In genomic region chr6:149335924-149336323, GRCh38 we compare ENCODE assay signal across 8 cellular contexts. TPM values are rescaled to one million over a fixed set of nuclear protein-coding genes. Genes with fewer than 3 reads are reported as not detected.
DNase-seq lines count a peak whose midpoint lies in the region; ATAC-seq and TF ChIP-seq lines count a peak whose summit lies in the region.

No MANE protein-coding gene starts in this region.

- peaks cover 0 to 8% of the 10 kb centered on the region in 2 donors for H3K9me3 Mint-ChIP-seq in activated naive CD4-positive, alpha-beta T cell treated with anti-CD3 and anti-CD28 coated beads, Interleukin-2, amount 50 U/mL, for 72 hours

- H3K4me1 ChIP-seq in prostate gland (replicated peaks), result peaks cover 7% of the 10 kb centered on the region

- no peak overlapping the region for H3K27ac ChIP-seq in prostate gland

- no peak for TF ChIP-seq POLR2A in prostate gland (IDR thresholded peaks at IDR 0.05)

- TF ChIP-seq CTCF in prostate gland (IDR thresholded peaks at IDR 0.05), result no peak

- no peaks in the 10 kb centered on the region for H3K9me3 ChIP-seq in prostate gland

- DNase-seq in AG08395 (ENCODE audit: low spot score) (peak; percentile 26), myocyte (ENCODE audit: low read depth) (peak; percentile 11), epidermal melanocyte (ENCODE audit: insufficient read length, low spot score) (no peak), prostate gland (ENCODE audit: low spot score) (no peak), NCI-H1092 (lab: John Stamatoyannopoulos, UW) (no peak)
- peak in 1 of 2 donors; percentile 60 for DNase-seq in activated naive CD4-positive, alpha-beta T cell treated with anti-CD3 and anti-CD28 coated beads, Interleukin-2, amount 50 U/mL, for 72 hours (ENCODE audit: low spot score in 2 of 2)

- peaks cover 12 to 36% of the 10 kb centered on the region in 2 donors for H3K36me3 Mint-ChIP-seq in activated naive CD4-positive, alpha-beta T cell treated with anti-CD3 and anti-CD28 coated beads, Interleukin-2, amount 50 U/mL, for 72 hours

- intact Hi-C loops in prostate gland (cut with DNase I), result no loop called here

- H3K4me3 ChIP-seq in prostate gland, result no peak overlapping the region

- 4% methylated on average over 2 of the region's 2 CpGs for WGBS in prostate gland

- peak overlapping the region; percentile 95 to 100 for H3K27ac Mint-ChIP-seq in activated naive CD4-positive, alpha-beta T cell treated with anti-CD3 and anti-CD28 coated beads, Interleukin-2, amount 50 U/mL, for 72 hours

- peak; percentile 51 for ATAC-seq in HG03442 (IDR thresholded peaks at IDR 0.05; ENCODE audit: unreplicated experiment)
- ATAC-seq in activated naive CD4-positive, alpha-beta T cell treated with anti-CD3 and anti-CD28 coated beads, Interleukin-2, amount 50 U/mL, for 72 hours, result peak; percentile 98 to 99
- no peak for ATAC-seq in GM21381 (IDR thresholded peaks at IDR 0.05; ENCODE audit: unreplicated experiment)

- no peaks in the 10 kb centered on the region for H3K27me3 ChIP-seq in prostate gland (replicated peaks; ENCODE audit: insufficient read depth)

- H3K36me3 ChIP-seq in prostate gland, result no peaks in the 10 kb centered on the region

RNA-seq across cellular contexts. Expression of gene TAB2, which starts 18.4 kb away (rescaled TPM):
- total RNA-seq in activated naive CD4-positive, alpha-beta T cell treated with anti-CD3 and anti-CD28 coated beads, Interleukin-2, amount 50 U/mL, for 72 hours, result 10 to 100 TPM; 88.0 to 98.2 TPM
- total RNA-seq in myocyte (33.2 and 37.0 TPM in 2 replicates), prostate gland (10 to 100 TPM; 58.8 to 66.3 TPM)
- polyA plus RNA-seq in myocyte (2012), result 27.8 TPM

Comparison
In these comparisons a context has a peak if more than half of its experiments do, and no peak if none do; other contexts are left out.
1. DNase-seq: peak in AG08395 (single experiment) and myocyte (single experiment); none in epidermal melanocyte (single experiment), prostate gland (single experiment) and NCI-H1092 (single experiment).